Comparison of ENCODE assay signal across 20 cellular contexts in genomic region chr2:190482441-190482840, GRCh38. TPM values are rescaled to one million over a fixed set of nuclear protein-coding genes. Genes with fewer than 3 reads are reported as not detected.
DNase-seq lines count a peak whose midpoint lies in the region; TF ChIP-seq lines count a peak whose summit lies in the region.
"Had no signal": no experiment of that assay in that cellular context is flagged by ENCODE, and none has a peak within 500 bp of the region (broad histone marks: within the 10 kb centered on the region; RNA-seq: fewer than 3 reads in every experiment).

No MANE protein-coding gene starts in this region.

- CTCF ChIA-PET in mammary epithelial cell (lab: Charles Lee; ENCODE audit: low non-redundant PET) (no interaction called here), MCF 10A (lab: Yijun Ruan, JAX) (interaction anchor here (0.6 to 0.9 kb wide), 2 partner anchors 100 to 123 kb away, joined by 3 to 4 read pairs; no protein-coding TSS in a partner anchor)

- dilution Hi-C loops in mammary epithelial cell (cut with HindIII; ENCODE audit: low sequenced_read_pairs) = no loop called here

- POLR2A ChIA-PET in MCF 10A (lab: Yijun Ruan, JAX) = interaction anchor here (0.6 to 1.1 kb wide), 3 partner anchors 12 to 137 kb away, joined by 3 to 4 read pairs (median 3); no protein-coding TSS in a partner anchor

- no peaks in the 10 kb centered on the region for H3K79me2 ChIP-seq in mammary epithelial cell (ENCODE audit: insufficient read depth, low read length)

- peaks cover 22% of the 10 kb centered on the region for H3K36me3 Mint-ChIP-seq in MCF 10A (ENCODE audit: insufficient read depth, unreplicated experiment)
- peaks cover 2% of the 10 kb centered on the region for H3K36me3 Mint-ChIP-seq in endodermal cell (ENCODE audit: low read depth)

- no peak for TF ChIP-seq POLR2A in prostate gland (IDR thresholded peaks at IDR 0.05)

- H3K9me3 ChIP-seq in mammary epithelial cell (replicated peaks; ENCODE audit: insufficient read depth, low read length) (no peaks in the 10 kb centered on the region), endodermal cell (ENCODE audit: control insufficient read depth, low read length) (no peaks in the 10 kb centered on the region), prostate gland (no peaks in the 10 kb centered on the region)
- H3K9me3 ChIP-seq: BLaER1, mucosa of descending colon, vagina had no signal

- H3K4me1 ChIP-seq in mammary epithelial cell (ENCODE audit: insufficient read depth, low read length) (peaks cover 4% of the 10 kb centered on the region), endodermal cell (ENCODE audit: control insufficient read depth, insufficient read depth, low read length) (no peaks in the 10 kb centered on the region), prostate gland (replicated peaks) (peaks cover 4% of the 10 kb centered on the region)
- H3K4me1 ChIP-seq: BLaER1 had no signal

- H3K27ac Mint-ChIP-seq in MCF 10A (ENCODE audit: low read depth, unreplicated experiment) (no peak overlapping the region), endodermal cell (no peak overlapping the region)
- H3K27ac Mint-ChIP-seq: activated naive CD8-positive, alpha-beta T cell; activated T-helper 1 cell treated with anti-CD3 and anti-CD28 coated beads, Interleukin-12 subunit alpha, Interleukin-12 subunit beta, Interleukin-2, Interleukin-4 antibody, amounts not matched to agents 30 ng/mL and 10 ng/mL and 1 ng/mL, durations not matched to agents 14 hours and 24 hours and 36 hours had no signal

- BruUV-seq in mammary epithelial cell (replicated peaks; lab: Mats Ljungman, UMichigan) = no TSS peak
- BruUV-seq in MCF 10A (replicated peaks; lab: Mats Ljungman, UMichigan) = no TSS peak

- H3K27me3 ChIP-seq in mammary epithelial cell (ENCODE audit: insufficient read depth, low read length) (no peaks in the 10 kb centered on the region), endodermal cell (ENCODE audit: control insufficient read depth, insufficient read depth, low read length, poor library complexity, severe bottlenecking) (no peaks in the 10 kb centered on the region), prostate gland (replicated peaks; ENCODE audit: insufficient read depth) (no peaks in the 10 kb centered on the region)
- H3K27me3 ChIP-seq: BLaER1, vagina had no signal

- H3K4me3 Mint-ChIP-seq in MCF 10A (ENCODE audit: unreplicated experiment) = no peak overlapping the region
- H3K4me3 Mint-ChIP-seq in endodermal cell = no peak overlapping the region
- H3K4me3 Mint-ChIP-seq: activated naive CD8-positive, alpha-beta T cell; activated T-helper 1 cell treated with anti-CD3 and anti-CD28 coated beads, Interleukin-12 subunit alpha, Interleukin-12 subunit beta, Interleukin-2, Interleukin-4 antibody, amounts not matched to agents 30 ng/mL and 10 ng/mL and 1 ng/mL, durations not matched to agents 14 hours and 24 hours and 36 hours had no signal

- H3K36me3 ChIP-seq in mammary epithelial cell (ENCODE audit: insufficient read depth, low read length) (no peaks in the 10 kb centered on the region), endodermal cell (ENCODE audit: control insufficient read depth, insufficient read depth, low read length) (no peaks in the 10 kb centered on the region), prostate gland (no peaks in the 10 kb centered on the region)
- H3K36me3 ChIP-seq: vagina had no signal

- no peaks in the 10 kb centered on the region for H4K20me1 ChIP-seq in mammary epithelial cell (ENCODE audit: insufficient read depth, low read length)
- H4K20me1 ChIP-seq: BLaER1 had no signal

- H3K4me1 Mint-ChIP-seq in MCF 10A (ENCODE audit: insufficient read depth, unreplicated experiment) (peaks cover 5% of the 10 kb centered on the region), endodermal cell (no peaks in the 10 kb centered on the region)

- intact Hi-C loops in mammary epithelial cell (cut with micrococcal nuclease) (no loop called here), MCF 10A (cut with micrococcal nuclease) (loop anchor here (10.0 kb wide), 1 partner anchor 88 kb away; no protein-coding TSS in a partner anchor), prostate gland (cut with DNase I) (no loop called here)

- H3K27me3 Mint-ChIP-seq in MCF 10A (ENCODE audit: insufficient read depth, unreplicated experiment) (no peaks in the 10 kb centered on the region), endodermal cell (ENCODE audit: insufficient read depth) (no peaks in the 10 kb centered on the region)
- H3K27me3 Mint-ChIP-seq: activated naive CD8-positive, alpha-beta T cell had no signal

- H3K4me3 ChIP-seq in mammary epithelial cell (replicated peaks in 1 of 3; ENCODE audit: insufficient read depth in 1 of 3, low read depth in 2 of 3, low read length in 3 of 3) (no peak overlapping the region), endodermal cell (ENCODE audit: low read length) (no peak overlapping the region), prostate gland (no peak overlapping the region)
- H3K4me3 ChIP-seq: BLaER1, mucosa of descending colon, PC-9, vagina had no signal

- H3K27ac ChIP-seq in mammary epithelial cell (ENCODE audit: insufficient read depth, low read depth, low read length) = no peak overlapping the region
- H3K27ac ChIP-seq in endodermal cell (ENCODE audit: low read depth, low read length) = peak overlapping the region; percentile 14
- peak overlapping the region; percentile 66 for H3K27ac ChIP-seq in temporal lobe (ENCODE audit: low read depth, low read length)
- no peak overlapping the region for H3K27ac ChIP-seq in prostate gland
- H3K27ac ChIP-seq: BLaER1, PC-9, vagina had no signal

- H3K9ac ChIP-seq in mammary epithelial cell (ENCODE audit: insufficient read depth, low read length) (no peak overlapping the region), endodermal cell (ENCODE audit: extremely low read depth, low read length, poor library complexity, severe bottlenecking) (no peak overlapping the region)
- H3K9ac ChIP-seq: BLaER1 had no signal

- DNase-seq in mammary epithelial cell (peak; percentile 41), MCF 10A (ENCODE audit: unreplicated experiment) (no peak), endodermal cell (no peak), left kidney (ENCODE audit: low read depth, low spot score) (peak; percentile 11), prostate gland (ENCODE audit: low spot score) (no peak), HK-2 (ENCODE audit: unreplicated experiment) (no peak)
- no peak for DNase-seq in stimulated activated CD4-positive, alpha-beta T cell treated with anti-CD3 and anti-CD28 coated beads, Interleukin-4, amount 100 ng/mL, for 4 hours
- DNase-seq: cortex of kidney; glutamatergic neuron; mucosa of descending colon; NCI-H1417 treated with DMSO at 0.1 percent for 48 hours; PC-9; SHP77 treated with DMSO at 0.1 percent for 48 hours; stimulated activated CD8-positive, alpha-beta memory T cell treated with anti-CD3 and anti-CD28 coated beads, Interleukin-4, amount 100 ng/mL, for 48 hours; T-helper 1 cell had no signal

- no peak overlapping the region for H2AFZ ChIP-seq in mammary epithelial cell (ENCODE audit: low read depth, low read length)
- H2AFZ ChIP-seq: PC-9 had no signal

- TF ChIP-seq CTCF in mammary epithelial cell (conservative IDR thresholded peaks at IDR 0.05 in 1 of 2, IDR thresholded peaks at IDR 0.05 in 1 of 2; ENCODE audit: extremely low read depth in 1 of 2, insufficient read depth in 1 of 2, low read depth in 1 of 2, low read length in 2 of 2) = no peak
- TF ChIP-seq CTCF in MCF 10A (IDR thresholded peaks at IDR 0.05; ENCODE audit: unreplicated experiment) = no peak
- no peak for TF ChIP-seq CTCF in endodermal cell (conservative IDR thresholded peaks at IDR 0.05)
- no peak for TF ChIP-seq CTCF in prostate gland (IDR thresholded peaks at IDR 0.05)

- in situ Hi-C loops in mammary epithelial cell (cut with MboI; ENCODE audit: low sequenced_read_pairs in 2 of 2) = no loop called here

- no peak overlapping the region for H3K4me2 ChIP-seq in mammary epithelial cell (ENCODE audit: insufficient read depth, low read depth, low read length)
- H3K4me2 ChIP-seq: BLaER1, PC-9 had no signal

- H3K9me3 Mint-ChIP-seq in MCF 10A (ENCODE audit: unreplicated experiment) (no peaks in the 10 kb centered on the region), endodermal cell (no peaks in the 10 kb centered on the region)
- H3K9me3 Mint-ChIP-seq: activated T-helper 1 cell treated with anti-CD3 and anti-CD28 coated beads, Interleukin-12 subunit alpha, Interleukin-12 subunit beta, Interleukin-2, Interleukin-4 antibody, amounts not matched to agents 30 ng/mL and 10 ng/mL and 1 ng/mL, durations not matched to agents 14 hours and 24 hours and 36 hours had no signal

RNA-seq across cellular contexts. Expression of gene NEMP2, which starts 52.1 kb away (rescaled TPM):
- total RNA-seq in mammary epithelial cell (1 to 10 TPM; 5.0 to 6.0 TPM), MCF 10A (2022) (34.2 and 46.0 TPM in 2 replicates), endodermal cell (10 to 100 TPM in 1 of 2 donors, 1 to 10 TPM in 1; 7.2 to 11.3 TPM), temporal lobe (4.2 TPM), prostate gland (10 to 100 TPM in 1 of 2 donors, 1 to 10 TPM in 1; 4.6 to 14.0 TPM)
- polyA plus RNA-seq in mammary epithelial cell = 3.1 TPM
- polyA minus RNA-seq in mammary epithelial cell = 11.3 TPM
- polyA plus RNA-seq in endodermal cell (2013, experiment 1 of 2) = 3.6 TPM
- polyA plus RNA-seq in endodermal cell (2013, experiment 2 of 2) = 2.5 TPM

Comparison
In these comparisons a context has a peak if more than half of its experiments do, and no peak if none do; other contexts are left out.
1. DNase-seq: peak in mammary epithelial cell (single experiment) and left kidney (single experiment); none in MCF 10A (single experiment), endodermal cell (single experiment), stimulated activated CD4-positive, alpha-beta T cell treated with anti-CD3 and anti-CD28 coated beads, Interleukin-4, amount 100 ng/mL, for 4 hours (0 of 2), prostate gland (single experiment) and HK-2 (single experiment).
2. H3K27ac ChIP-seq: peak in endodermal cell (single experiment) and temporal lobe (single experiment); none in mammary epithelial cell (single experiment) and prostate gland (0 of 2).